8 cellular contexts compared by ENCODE assay signal in the genomic region with DNA sequence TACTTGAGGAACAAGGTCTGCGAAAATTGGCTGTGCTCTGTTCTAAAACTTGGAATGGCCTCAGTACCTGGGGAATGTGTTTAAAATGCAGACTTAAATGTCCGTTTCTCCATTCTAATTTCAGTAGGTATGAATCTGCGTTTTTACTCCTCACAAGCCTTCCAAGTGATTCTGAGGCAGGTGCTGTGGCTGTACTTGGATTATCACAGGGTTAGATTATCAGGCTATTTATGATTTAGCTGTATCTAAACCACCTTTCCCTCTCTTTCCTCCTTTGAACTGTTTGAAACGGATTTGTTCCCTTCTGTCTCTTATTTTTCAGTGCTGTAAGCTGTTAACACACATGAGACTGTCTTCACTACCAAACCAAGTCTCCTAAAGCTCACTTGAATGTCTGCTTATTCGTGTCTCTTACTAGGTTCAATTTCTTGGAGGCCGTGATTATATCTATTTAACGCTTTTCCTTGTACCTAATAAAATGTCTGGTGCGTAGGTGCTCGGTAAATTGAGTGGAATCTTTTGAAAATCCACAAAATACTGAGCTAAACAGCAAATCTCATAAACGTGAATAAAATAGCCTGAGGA. TPM values are rescaled to one million over a fixed set of nuclear protein-coding genes. Genes with fewer than 3 reads are reported as not detected.
DNase-seq lines count a peak whose midpoint lies in the region; ATAC-seq and TF ChIP-seq lines count a peak whose summit lies in the region.

No MANE protein-coding gene starts in this region.

- no peaks in the 10 kb centered on the region for H3F3A ChIP-seq in Loucy (ENCODE audit: low read depth)

- peaks cover 20% of the 10 kb centered on the region for H3K4me1 Mint-ChIP-seq in CD8-positive, alpha-beta T cell (ENCODE audit: low read depth)
- H3K4me1 Mint-ChIP-seq in activated CD4-positive, alpha-beta memory T cell treated with anti-CD3 and anti-CD28 coated beads for 36 hours (ENCODE audit: low read depth) = peaks cover 13% of the 10 kb centered on the region

- POLR2A ChIA-PET in CD8-positive, alpha-beta T cell (lab: Charles Lee) = interaction anchor here (0.6 to 3.0 kb wide), 13 partner anchors 8 to 973 kb away, joined by 3 to 35 read pairs (median 5); a partner anchor contains a TSS
- POLR2A ChIA-PET in activated CD4-positive, alpha-beta memory T cell treated with anti-CD3 and anti-CD28 coated beads for 36 hours (lab: Charles Lee) = interaction anchor here (0.5 to 2.1 kb wide), 8 partner anchors 10 to 971 kb away, joined by 3 to 15 read pairs (median 4); a partner anchor contains a TSS

- no peaks in the 10 kb centered on the region for H3K9me2 ChIP-seq in Loucy (replicated peaks; ENCODE audit: low read depth, low read length)

- H4K20me1 ChIP-seq in Loucy (ENCODE audit: insufficient read depth, low read length, poor library complexity, severe bottlenecking) = peaks cover 2% of the 10 kb centered on the region

- DNase-seq in CD8-positive, alpha-beta T cell = no peak
- DNase-seq in effector memory CD4-positive, alpha-beta T cell = no peak
- no peak for DNase-seq in activated CD4-positive, alpha-beta memory T cell treated with anti-CD3 and anti-CD28 coated beads for 36 hours
- DNase-seq in stimulated activated CD4-positive, alpha-beta T cell treated with anti-CD3 and anti-CD28 coated beads, Interleukin-4, amount 100 ng/mL, for 1 hour = no peak
- DNase-seq in 8988T = no peak

- ATAC-seq in CD8-positive, alpha-beta T cell = no peak
- ATAC-seq in HG02885 (IDR thresholded peaks at IDR 0.05; ENCODE audit: poor library complexity, unreplicated experiment) = no peak

- peak overlapping the region; percentile 75 for H3K27ac ChIP-seq in CD8-positive, alpha-beta T cell (ENCODE audit: low read depth, low read length)
- H3K27ac ChIP-seq in effector memory CD4-positive, alpha-beta T cell (ENCODE audit: insufficient read depth, low read length, poor library complexity, severe bottlenecking) = peak overlapping the region; percentile 73
- peak overlapping the region; percentile 77 for H3K27ac ChIP-seq in neutrophil

- H2AFZ ChIP-seq in Loucy (ENCODE audit: low read length) = peak overlapping the region; percentile 78; the same call in 1 of the 2 replicates

- CTCF ChIA-PET in CD8-positive, alpha-beta T cell (lab: Charles Lee) = interaction anchor here (1.1 to 1.4 kb wide), 3 partner anchors 20 to 120 kb away, joined by 3 to 7 read pairs (median 6); a partner anchor contains a TSS
- CTCF ChIA-PET in activated CD4-positive, alpha-beta memory T cell treated with anti-CD3 and anti-CD28 coated beads for 36 hours (lab: Charles Lee) = interaction anchor here (0.7 to 2.1 kb wide), 13 partner anchors 10 to 963 kb away, joined by 3 to 11 read pairs (median 4); a partner anchor contains a TSS

- H3K9ac ChIP-seq in Loucy (ENCODE audit: low read depth, low read length, poor library complexity, severe bottlenecking) = peak overlapping the region; percentile 96

- H3K79me2 ChIP-seq in Loucy (ENCODE audit: insufficient read depth, low read length) = peaks cover 32% of the 10 kb centered on the region

- intact Hi-C loops in CD8-positive, alpha-beta T cell (cut with DNase I, micrococcal nuclease) = loop anchor here in 1 of 2 experiments (1.0 kb wide), 2 partner anchors 64 to 119 kb away; a partner anchor contains a TSS
- intact Hi-C loops in activated CD4-positive, alpha-beta memory T cell treated with anti-CD3 and anti-CD28 coated beads for 36 hours (cut with micrococcal nuclease) = no loop called here

- no peaks in the 10 kb centered on the region for H3K27me3 Mint-ChIP-seq in CD8-positive, alpha-beta T cell (ENCODE audit: low read depth)
- no peaks in the 10 kb centered on the region for H3K27me3 Mint-ChIP-seq in activated CD4-positive, alpha-beta memory T cell treated with anti-CD3 and anti-CD28 coated beads for 36 hours

- H3K27ac Mint-ChIP-seq in CD8-positive, alpha-beta T cell = no peak overlapping the region
- no peak overlapping the region for H3K27ac Mint-ChIP-seq in activated CD4-positive, alpha-beta memory T cell treated with anti-CD3 and anti-CD28 coated beads for 36 hours

- no peak for TF ChIP-seq CTCF in CD8-positive, alpha-beta T cell (IDR thresholded peaks at IDR 0.05)
- no peak for TF ChIP-seq CTCF in Loucy (conservative IDR thresholded peaks at IDR 0.05; ENCODE audit: low read length)
- TF ChIP-seq CTCF in neutrophil (IDR thresholded peaks at IDR 0.05) = no peak

- peak overlapping the region; percentile 96 for H3K4me2 ChIP-seq in Loucy (ENCODE audit: low read depth, low read length, poor library complexity, severe bottlenecking)

- H3K9me3 ChIP-seq in CD8-positive, alpha-beta T cell (ENCODE audit: low read length) = no peaks in the 10 kb centered on the region
- H3K9me3 ChIP-seq in Loucy (ENCODE audit: insufficient read depth, low read depth, low read length) (no peaks in the 10 kb centered on the region), neutrophil (no peaks in the 10 kb centered on the region)
- no peaks in the 10 kb centered on the region for H3K9me3 ChIP-seq in effector memory CD4-positive, alpha-beta T cell (ENCODE audit: control insufficient read depth, low read length)

- no peaks in the 10 kb centered on the region for H3K9me3 Mint-ChIP-seq in CD8-positive, alpha-beta T cell
- H3K9me3 Mint-ChIP-seq in activated CD4-positive, alpha-beta memory T cell treated with anti-CD3 and anti-CD28 coated beads for 36 hours = no peaks in the 10 kb centered on the region

- no peaks in the 10 kb centered on the region for H3K36me3 ChIP-seq in CD8-positive, alpha-beta T cell (ENCODE audit: insufficient read depth, low read length)
- H3K36me3 ChIP-seq in Loucy (ENCODE audit: insufficient read depth, low read length) = no peaks in the 10 kb centered on the region
- H3K36me3 ChIP-seq in effector memory CD4-positive, alpha-beta T cell (ENCODE audit: control insufficient read depth, insufficient read depth, low read length) = no peaks in the 10 kb centered on the region
- no peaks in the 10 kb centered on the region for H3K36me3 ChIP-seq in neutrophil

- H3K36me3 Mint-ChIP-seq in CD8-positive, alpha-beta T cell = peaks cover 17% of the 10 kb centered on the region
- peaks cover 14% of the 10 kb centered on the region for H3K36me3 Mint-ChIP-seq in activated CD4-positive, alpha-beta memory T cell treated with anti-CD3 and anti-CD28 coated beads for 36 hours

- H3K4me3 ChIP-seq in CD8-positive, alpha-beta T cell (ENCODE audit: low read depth, low read length) = peak overlapping the region; percentile 58
- peak overlapping the region; percentile 83 for H3K4me3 ChIP-seq in Loucy (ENCODE audit: low read length, poor library complexity, severe bottlenecking)
- peak overlapping the region; percentile 100 for H3K4me3 ChIP-seq in effector memory CD4-positive, alpha-beta T cell (ENCODE audit: insufficient read depth, low read depth, low read length, poor library complexity, severe bottlenecking)
- peak overlapping the region; percentile 79 to 98 for H3K4me3 ChIP-seq in neutrophil (ENCODE audit: low read depth in 1 of 2, low read length in 1 of 2)

- H3K4me1 ChIP-seq in CD8-positive, alpha-beta T cell (ENCODE audit: insufficient read depth, low read length) = peaks cover 7% of the 10 kb centered on the region
- peaks cover 32% of the 10 kb centered on the region for H3K4me1 ChIP-seq in Loucy (ENCODE audit: insufficient read depth, low read length, poor library complexity, severe bottlenecking)
- peaks cover 3% of the 10 kb centered on the region for H3K4me1 ChIP-seq in effector memory CD4-positive, alpha-beta T cell (ENCODE audit: control insufficient read depth, insufficient read depth, low read length, poor library complexity, severe bottlenecking)
- peaks cover 15 to 17% of the 10 kb centered on the region in 2 experiments for H3K4me1 ChIP-seq in neutrophil (ENCODE audit: control insufficient read depth in 1 of 2, insufficient read depth in 1 of 2, low read depth in 1 of 2, low read length in 1 of 2)

- H3K4me3 Mint-ChIP-seq in CD8-positive, alpha-beta T cell = no peak overlapping the region
- no peak overlapping the region for H3K4me3 Mint-ChIP-seq in activated CD4-positive, alpha-beta memory T cell treated with anti-CD3 and anti-CD28 coated beads for 36 hours

- H3K27me3 ChIP-seq in CD8-positive, alpha-beta T cell (ENCODE audit: insufficient read depth, low read length) = no peaks in the 10 kb centered on the region
- no peaks in the 10 kb centered on the region for H3K27me3 ChIP-seq in Loucy (ENCODE audit: insufficient read depth, low read length, poor library complexity, severe bottlenecking)
- H3K27me3 ChIP-seq in effector memory CD4-positive, alpha-beta T cell (replicated peaks; ENCODE audit: control insufficient read depth, insufficient read depth, low read length, poor library complexity, severe bottlenecking) = no peaks in the 10 kb centered on the region
- H3K27me3 ChIP-seq in neutrophil = no peaks in the 10 kb centered on the region

RNA-seq across cellular contexts. Expression of a gene that starts 0.7 kb away (rescaled TPM):
- total RNA-seq in CD8-positive, alpha-beta T cell = 1 to 10 TPM; 2.4 to 3.4 TPM
- total RNA-seq in activated CD4-positive, alpha-beta memory T cell treated with anti-CD3 and anti-CD28 coated beads for 36 hours = 10 to 100 TPM; 49.8 to 51.8 TPM

Comparison
In these comparisons a context has a peak if more than half of its experiments do, and no peak if none do; other contexts are left out.
1. RNA of a gene that starts 0.7 kb away (total RNA-seq): 49.8 to 51.8 TPM in activated CD4-positive, alpha-beta memory T cell treated with anti-CD3 and anti-CD28 coated beads for 36 hours; 2.4 to 3.4 TPM in CD8-positive, alpha-beta T cell; every median in the first group is over 10 times any median in the second.
2. Peak in every context shown above with its lines, with median percentiles within 50 percentile points of each other: H3K27ac ChIP-seq and H3K4me3 ChIP-seq.